In genomic region chr6:53634184-53634631, GRCh38 we compare ENCODE assay signal across 8 cellular contexts.
DNase-seq lines count a peak whose midpoint lies in the region; ATAC-seq lines count a peak whose summit lies in the region.
"Had no signal": no experiment of that assay in that cellular context is flagged by ENCODE, and none has a peak within 500 bp of the region (broad histone marks: within the 10 kb centered on the region; RNA-seq: fewer than 3 reads in every experiment).

No MANE protein-coding gene starts in this region.

- no peaks in the 10 kb centered on the region for H3K9me3 Mint-ChIP-seq in stimulated activated memory B cell treated with anti-CD40 and anti-IgM and Interleukin-4, amounts not matched to agents 10 μg/mL and 1 μg/mL and 100 μg/mL, for 72 hours
- H3K9me3 Mint-ChIP-seq: activated T-helper 17 cell treated with anti-CD3 and anti-CD28 coated beads, Interleukin-2, amount 50 U/mL, for 72 hours had no signal

- peaks cover 28% of the 10 kb centered on the region for H3K4me1 Mint-ChIP-seq in stimulated activated memory B cell treated with anti-CD40 and anti-IgM and Interleukin-4, amounts not matched to agents 10 μg/mL and 1 μg/mL and 100 μg/mL, for 72 hours
- H3K4me1 Mint-ChIP-seq: activated T-helper 17 cell treated with anti-CD3 and anti-CD28 coated beads, Interleukin-2, amount 50 U/mL, for 72 hours had no signal

- H3K27ac Mint-ChIP-seq in stimulated activated memory B cell treated with anti-CD40 and anti-IgM and Interleukin-4, amounts not matched to agents 10 μg/mL and 1 μg/mL and 100 μg/mL, for 72 hours = no peak overlapping the region
- H3K27ac Mint-ChIP-seq: activated T-helper 17 cell treated with anti-CD3 and anti-CD28 coated beads, Interleukin-2, amount 50 U/mL, for 72 hours had no signal

- no peaks in the 10 kb centered on the region for H3K36me3 Mint-ChIP-seq in stimulated activated memory B cell treated with anti-CD40 and anti-IgM and Interleukin-4, amounts not matched to agents 10 μg/mL and 1 μg/mL and 100 μg/mL, for 72 hours

- H3K4me3 Mint-ChIP-seq in stimulated activated memory B cell treated with anti-CD40 and anti-IgM and Interleukin-4, amounts not matched to agents 10 μg/mL and 1 μg/mL and 100 μg/mL, for 72 hours = no peak overlapping the region
- H3K4me3 Mint-ChIP-seq: activated T-helper 17 cell treated with anti-CD3 and anti-CD28 coated beads, Interleukin-2, amount 50 U/mL, for 72 hours had no signal

- DNase-seq in SHP77 treated with DMSO at 0.1 percent for 48 hours (lab: John Stamatoyannopoulos, UW) (no peak), RKO (ENCODE audit: low spot score) (no peak), NCI-H1694 treated with DMSO at 0.1 percent for 48 hours (lab: John Stamatoyannopoulos, UW) (no peak)

- no peaks in the 10 kb centered on the region for H3K27me3 Mint-ChIP-seq in stimulated activated memory B cell treated with anti-CD40 and anti-IgM and Interleukin-4, amounts not matched to agents 10 μg/mL and 1 μg/mL and 100 μg/mL, for 72 hours

- ATAC-seq in GM19372 (IDR thresholded peaks at IDR 0.05; ENCODE audit: low read depth, unreplicated experiment) (peak; percentile 68), HG02884 (IDR thresholded peaks at IDR 0.05; ENCODE audit: unreplicated experiment) (peak; percentile 72), HG03565 (IDR thresholded peaks at IDR 0.05; ENCODE audit: unreplicated experiment) (peak; percentile 80)
- peak; percentile 51 for ATAC-seq in stimulated activated memory B cell treated with anti-CD40 and anti-IgM and Interleukin-4, amounts not matched to agents 10 μg/mL and 1 μg/mL and 100 μg/mL, for 72 hours
- ATAC-seq: activated T-helper 17 cell treated with anti-CD3 and anti-CD28 coated beads, Interleukin-2, amount 50 U/mL, for 72 hours had no signal
